In genomic region chr19:18279516-18280246, GRCh38 we compare ENCODE assay signal across 8 cellular contexts. TPM values are rescaled to one million over a fixed set of nuclear protein-coding genes. Genes with fewer than 3 reads are reported as not detected.
DNase-seq lines count a peak whose midpoint lies in the region; ATAC-seq and TF ChIP-seq lines count a peak whose summit lies in the region.

No MANE protein-coding gene starts in this region.

- H3K4me1 ChIP-seq in HUES48 (ENCODE audit: control insufficient read depth, insufficient read depth, low read length): peaks cover 15% of the 10 kb centered on the region
- H3K4me1 ChIP-seq in endocrine pancreas (ENCODE audit: control insufficient read depth, insufficient read depth, low read length): no peaks in the 10 kb centered on the region
- peaks cover 6% of the 10 kb centered on the region for H3K4me1 ChIP-seq in mesendoderm (ENCODE audit: control insufficient read depth, low read depth, low read length)

- H3K4ac ChIP-seq in mesendoderm (ENCODE audit: low read depth, low read length): peak overlapping the region; percentile 97

- H3K9me3 Mint-ChIP-seq in activated CD8-positive, alpha-beta memory T cell treated with anti-CD3 and anti-CD28 coated beads, Interleukin-2, amount 10 ng/mL, durations not matched to agents 7 days and 5 days (ENCODE audit: low read depth): no peaks in the 10 kb centered on the region

- H3K79me1 ChIP-seq in mesendoderm (ENCODE audit: low read length): peaks cover 13% of the 10 kb centered on the region

- ATAC-seq in activated CD8-positive, alpha-beta memory T cell treated with anti-CD3 and anti-CD28 coated beads, Interleukin-2, amount 10 ng/mL, durations not matched to agents 7 days and 5 days: peak; percentile 20
- ATAC-seq in GM19452 (IDR thresholded peaks at IDR 0.05; ENCODE audit: unreplicated experiment): no peak

- peak overlapping the region; percentile 97 for H3K4me2 ChIP-seq in mesendoderm (ENCODE audit: low read length)

- peaks cover 51% of the 10 kb centered on the region for H3K4me1 Mint-ChIP-seq in activated CD8-positive, alpha-beta memory T cell treated with anti-CD3 and anti-CD28 coated beads, Interleukin-2, amount 10 ng/mL, durations not matched to agents 7 days and 5 days

- no peak overlapping the region for H4K5ac ChIP-seq in mesendoderm (ENCODE audit: low read length)

- peak overlapping the region; percentile 99 for H3K27ac Mint-ChIP-seq in activated CD8-positive, alpha-beta memory T cell treated with anti-CD3 and anti-CD28 coated beads, Interleukin-2, amount 10 ng/mL, durations not matched to agents 7 days and 5 days

- H3K23ac ChIP-seq in mesendoderm (ENCODE audit: low read length): no peak overlapping the region

- no peak overlapping the region for H2BK15ac ChIP-seq in mesendoderm (replicated peaks; ENCODE audit: low read depth)

- no peak overlapping the region for H4K8ac ChIP-seq in mesendoderm (ENCODE audit: low read depth, low read length)

- no peak overlapping the region for H2AK5ac ChIP-seq in mesendoderm (ENCODE audit: low read length)

- CTCF ChIA-PET in activated CD8-positive, alpha-beta memory T cell treated with anti-CD3 and anti-CD28 coated beads, Interleukin-2, amount 10 ng/mL, durations not matched to agents 7 days and 5 days (lab: Charles Lee): interaction anchor here (0.6 to 10.1 kb wide), 39 partner anchors 8 to 972 kb away, joined by 3 to 399 read pairs (median 6); partner anchors contain the start of genes GDF15, LSM4, MAST3 and MPV17L2

- H3K4me3 ChIP-seq in HUES48 (ENCODE audit: low read depth, low read length): peak overlapping the region; percentile 100
- H3K4me3 ChIP-seq in endocrine pancreas (ENCODE audit: control insufficient read depth, insufficient read depth, low read length): peak overlapping the region; percentile 92
- H3K4me3 ChIP-seq in mesendoderm (ENCODE audit: low read length): peak overlapping the region; percentile 95

- no peak overlapping the region for H2BK5ac ChIP-seq in mesendoderm (ENCODE audit: low read length)

- TF ChIP-seq CTCF in GM12801 (IDR thresholded peaks at IDR 0.05; ENCODE audit: extremely low read depth, insufficient read length): peak; percentile 97

- H3K9ac ChIP-seq in HUES48 (ENCODE audit: low read depth, low read length) (peak overlapping the region; percentile 97), endocrine pancreas (ENCODE audit: control insufficient read depth, insufficient read depth, low read length) (peak overlapping the region; percentile 98), mesendoderm (ENCODE audit: low read length) (peak overlapping the region; percentile 96)

- WGBS in mesendoderm (ENCODE audit: extremely low coverage, insufficient coverage, low lambda C conversion rate): no CpG with 5 or more reads among the region's 55 CpGs

- peaks cover 36% of the 10 kb centered on the region for H3K79me2 ChIP-seq in mesendoderm (ENCODE audit: control insufficient read depth, insufficient read depth, low read length)

- peaks cover 12% of the 10 kb centered on the region for H3K36me3 ChIP-seq in HUES48 (ENCODE audit: control insufficient read depth, insufficient read depth, low read length)
- peaks cover 27% of the 10 kb centered on the region for H3K36me3 ChIP-seq in endocrine pancreas (ENCODE audit: control insufficient read depth, insufficient read depth, low read length)
- H3K36me3 ChIP-seq in mesendoderm (ENCODE audit: control insufficient read depth, insufficient read depth, low read length): peaks cover 5% of the 10 kb centered on the region

- H2BK120ac ChIP-seq in mesendoderm (ENCODE audit: low read depth, low read length): no peak overlapping the region

- H3K27me3 Mint-ChIP-seq in activated CD8-positive, alpha-beta memory T cell treated with anti-CD3 and anti-CD28 coated beads, Interleukin-2, amount 10 ng/mL, durations not matched to agents 7 days and 5 days: no peaks in the 10 kb centered on the region

- peak overlapping the region; percentile 87 for H3K4me3 Mint-ChIP-seq in activated CD8-positive, alpha-beta memory T cell treated with anti-CD3 and anti-CD28 coated beads, Interleukin-2, amount 10 ng/mL, durations not matched to agents 7 days and 5 days

- H3K18ac ChIP-seq in mesendoderm (ENCODE audit: low read length): peak overlapping the region; percentile 29

- H3K56ac ChIP-seq in mesendoderm (ENCODE audit: low read length): peak overlapping the region; percentile 99

- H3K36me3 Mint-ChIP-seq in activated CD8-positive, alpha-beta memory T cell treated with anti-CD3 and anti-CD28 coated beads, Interleukin-2, amount 10 ng/mL, durations not matched to agents 7 days and 5 days: peaks cover 33% of the 10 kb centered on the region

- DNase-seq in NOMO-1 (lab: John Stamatoyannopoulos, UW; ENCODE audit: unreplicated experiment in 2 of 2) (peak; percentile 91 to 95), mesendoderm (peak; percentile 98)
- DNase-seq in activated CD8-positive, alpha-beta memory T cell treated with anti-CD3 and anti-CD28 coated beads, Interleukin-2, amount 10 ng/mL, durations not matched to agents 7 days and 5 days: peak; percentile 95
- DNase-seq in stimulated activated CD8-positive, alpha-beta memory T cell treated with anti-CD3 and anti-CD28 coated beads, Interleukin-12 subunit alpha, Interleukin-12 subunit beta, amount 100 ng/mL, for 1 hour (ENCODE audit: low read depth): peak; percentile 81

- H3K9me3 ChIP-seq in HUES48 (ENCODE audit: control insufficient read depth, insufficient read depth, low read length) (no peaks in the 10 kb centered on the region), endocrine pancreas (ENCODE audit: control insufficient read depth, low read length) (no peaks in the 10 kb centered on the region)

- H3K27ac ChIP-seq in HUES48 (ENCODE audit: low read depth, low read length): peak overlapping the region; percentile 92
- H3K27ac ChIP-seq in mesendoderm (ENCODE audit: low read depth, low read length): peak overlapping the region; percentile 92

- H3K27me3 ChIP-seq in HUES48 (ENCODE audit: control insufficient read depth, insufficient read depth, low read length): no peaks in the 10 kb centered on the region
- no peaks in the 10 kb centered on the region for H3K27me3 ChIP-seq in endocrine pancreas (ENCODE audit: control insufficient read depth, insufficient read depth, low read length)
- no peaks in the 10 kb centered on the region for H3K27me3 ChIP-seq in mesendoderm (ENCODE audit: insufficient read depth, low read length, poor library complexity)

RNA-seq across cellular contexts. Expression of gene JUND, which starts 1.7 kb away (rescaled TPM):
- 100 to 1,000 TPM; 498 to 501 TPM for total RNA-seq in activated CD8-positive, alpha-beta memory T cell treated with anti-CD3 and anti-CD28 coated beads, Interleukin-2, amount 10 ng/mL, durations not matched to agents 7 days and 5 days
- 70.9 TPM for polyA plus RNA-seq in mesendoderm (2013, experiment 1 of 2)
- 72.9 TPM for polyA plus RNA-seq in mesendoderm (2013, experiment 2 of 2)

RNA-seq across cellular contexts. Expression of gene IQCN, which starts 5.4 kb away (rescaled TPM):
- 1 to 10 TPM; 2.2 to 3.1 TPM for total RNA-seq in activated CD8-positive, alpha-beta memory T cell treated with anti-CD3 and anti-CD28 coated beads, Interleukin-2, amount 10 ng/mL, durations not matched to agents 7 days and 5 days
- polyA plus RNA-seq in mesendoderm (2013, experiment 1 of 2): 0.06 TPM
- 0.07 TPM for polyA plus RNA-seq in mesendoderm (2013, experiment 2 of 2)

RNA-seq across cellular contexts. Expression of gene LSM4, which starts 43.2 kb away (rescaled TPM):
- total RNA-seq in activated CD8-positive, alpha-beta memory T cell treated with anti-CD3 and anti-CD28 coated beads, Interleukin-2, amount 10 ng/mL, durations not matched to agents 7 days and 5 days: 100 to 1,000 TPM; 209 to 236 TPM
- 236 TPM for polyA plus RNA-seq in mesendoderm (2013, experiment 1 of 2)
- 226 TPM for polyA plus RNA-seq in mesendoderm (2013, experiment 2 of 2)

RNA-seq across cellular contexts. Expression of gene PDE4C, which starts 53.4 kb away (rescaled TPM):
- total RNA-seq in activated CD8-positive, alpha-beta memory T cell treated with anti-CD3 and anti-CD28 coated beads, Interleukin-2, amount 10 ng/mL, durations not matched to agents 7 days and 5 days: under 1 TPM; 0.14 to 0.23 TPM
- 0.14 TPM for polyA plus RNA-seq in mesendoderm (2013, experiment 1 of 2)
- 0.03 TPM for polyA plus RNA-seq in mesendoderm (2013, experiment 2 of 2)
